1 cellular context compared by ENCODE assay signal in genomic region chr11:119334173-119334930, GRCh38.
A peak's percentile ranks its signal among the peaks of the same experiment; 100 is the strongest.
TF ChIP-seq lines count a peak whose summit lies in the region.

RNF26 (plus strand) TSS chr11:119334527; CDS start chr11:119335123, 596 bp downstream.

TF ChIP-seq in HepG2, 621 proteins besides CTCF, POLR2A, EP300 and RAD21 (continued from another document and continues in another):
- no peak for TF ChIP-seq ZXDC (CRISPR knock-in tag; IDR thresholded peaks at IDR 0.05)
- no peak for TF ChIP-seq ZSCAN29 (CRISPR knock-in tag; conservative IDR thresholded peaks at IDR 0.05)
- TF ChIP-seq ZNF747 (CRISPR knock-in tag; IDR thresholded peaks at IDR 0.05; ENCODE audit: borderline replicate concordance): no peak
- TF ChIP-seq CBX5 (CRISPR knock-in tag; IDR thresholded peaks at IDR 0.05; ENCODE audit: borderline replicate concordance): no peak
- no peak for TF ChIP-seq ZSCAN5A (CRISPR knock-in tag; IDR thresholded peaks at IDR 0.05; ENCODE audit: borderline replicate concordance)
- TF ChIP-seq ZNF414 (CRISPR knock-in tag; IDR thresholded peaks at IDR 0.05): no peak
- no peak for TF ChIP-seq ZNF264 (CRISPR knock-in tag; IDR thresholded peaks at IDR 0.05)
- TF ChIP-seq SRF (IDR thresholded peaks at IDR 0.05; ENCODE audit: low read depth, low read length): no peak
- TF ChIP-seq E2F1 (CRISPR knock-in tag; IDR thresholded peaks at IDR 0.05): peak; percentile 67
- no peak for TF ChIP-seq NFKBIZ (CRISPR knock-in tag; IDR thresholded peaks at IDR 0.05)
- no peak for TF ChIP-seq PCBP2 (optimal IDR thresholded peaks at IDR 0.05; ENCODE audit: low read depth, low read length, poor library complexity, severe bottlenecking)
- no peak for TF ChIP-seq NR0B2 (CRISPR knock-in tag; IDR thresholded peaks at IDR 0.05)
- no peak for TF ChIP-seq CREBL2 (CRISPR knock-in tag; IDR thresholded peaks at IDR 0.05; ENCODE audit: borderline replicate concordance)
- TF ChIP-seq ZNF577 (CRISPR knock-in tag; IDR thresholded peaks at IDR 0.05; ENCODE audit: borderline replicate concordance, low read depth): no peak
- no peak for TF ChIP-seq ELF3 (CRISPR knock-in tag; IDR thresholded peaks at IDR 0.05)
- peak; percentile 56; the same call in 1 of the 2 replicates for TF ChIP-seq ZNF687 (CRISPR knock-in tag; IDR thresholded peaks at IDR 0.05)
- TF ChIP-seq ATRX (CRISPR knock-in tag; IDR thresholded peaks at IDR 0.05; ENCODE audit: borderline replicate concordance): no peak
- TF ChIP-seq GLMP (CRISPR knock-in tag; IDR thresholded peaks at IDR 0.05; ENCODE audit: borderline replicate concordance): no peak
- no peak for TF ChIP-seq ZNF646 (CRISPR knock-in tag; IDR thresholded peaks at IDR 0.05)
- TF ChIP-seq SMARCE1 (IDR thresholded peaks at IDR 0.05; ENCODE audit: borderline replicate concordance): no peak
- TF ChIP-seq SNRNP70 (IDR thresholded peaks at IDR 0.05; ENCODE audit: low read depth, low read length): no peak
- TF ChIP-seq MTA3 (CRISPR knock-in tag; IDR thresholded peaks at IDR 0.05): no peak
- TF ChIP-seq NFE2 (CRISPR knock-in tag; IDR thresholded peaks at IDR 0.05): no peak
- TF ChIP-seq ZNF572 (CRISPR knock-in tag; IDR thresholded peaks at IDR 0.05): no peak
- no peak for TF ChIP-seq ZNF44 (CRISPR knock-in tag; IDR thresholded peaks at IDR 0.05)
- no peak for TF ChIP-seq ISX (CRISPR knock-in tag; conservative IDR thresholded peaks at IDR 0.05)
- TF ChIP-seq ZBTB49 (CRISPR knock-in tag; IDR thresholded peaks at IDR 0.05; ENCODE audit: borderline replicate concordance): no peak
- no peak for TF ChIP-seq BHLHE40 (IDR thresholded peaks at IDR 0.05; ENCODE audit: low read length)
- TF ChIP-seq SMARCC2 (IDR thresholded peaks at IDR 0.05): no peak
- no peak for TF ChIP-seq NCOA1 (CRISPR knock-in tag; IDR thresholded peaks at IDR 0.05)
- TF ChIP-seq ZNF138 (CRISPR knock-in tag; IDR thresholded peaks at IDR 0.05; ENCODE audit: low read depth): no peak
- no peak for TF ChIP-seq DNMT1 (CRISPR knock-in tag; IDR thresholded peaks at IDR 0.05)
- no peak for TF ChIP-seq ATF4 (CRISPR knock-in tag; IDR thresholded peaks at IDR 0.05)
- TF ChIP-seq NRL (CRISPR knock-in tag; IDR thresholded peaks at IDR 0.05; ENCODE audit: borderline replicate concordance): no peak
